In genomic region chr16:12878973-12879372, GRCh38 we compare ENCODE assay signal across 28 cellular contexts. TPM values are rescaled to one million over a fixed set of nuclear protein-coding genes. Genes with fewer than 3 reads are reported as not detected.
"Had no signal": no experiment of that assay in that cellular context is flagged by ENCODE, and none has a peak within 500 bp of the region (broad histone marks: within the 10 kb centered on the region; RNA-seq: fewer than 3 reads in every experiment).

No MANE protein-coding gene starts in this region.

- FAIRE-seq: urothelium cell line had no signal

- H3K4me3 Mint-ChIP-seq: stimulated activated effector memory CD8-positive, alpha-beta T cell treated with anti-CD3 and anti-CD28 coated beads, Interleukin-12 subunit alpha, Interleukin-12 subunit beta, amount 100 ng/mL, for 72 hours; stimulated activated memory B cell treated with anti-CD40 and anti-IgM and Interleukin-4, amounts not matched to agents 10 μg/mL and 1 μg/mL and 100 μg/mL, for 72 hours; stimulated activated naive CD8-positive, alpha-beta T cell treated with anti-CD3 and anti-CD28 coated beads, Interleukin-15, amount 100 ng/mL, for 72 hours; stimulated activated naive CD8-positive, alpha-beta T cell treated with anti-CD3 and anti-CD28 coated beads, Interleukin-15, Interleukin-2, amounts not matched to agents 100 ng/mL and 50 ng/mL, for 24 hours; type B pancreatic cell had no signal

- H3K4me1 Mint-ChIP-seq: stimulated activated effector memory CD8-positive, alpha-beta T cell treated with anti-CD3 and anti-CD28 coated beads, Interleukin-12 subunit alpha, Interleukin-12 subunit beta, amount 100 ng/mL, for 72 hours; stimulated activated memory B cell treated with anti-CD40 and anti-IgM and Interleukin-4, amounts not matched to agents 10 μg/mL and 1 μg/mL and 100 μg/mL, for 72 hours; stimulated activated naive CD8-positive, alpha-beta T cell treated with anti-CD3 and anti-CD28 coated beads, Interleukin-15, amount 100 ng/mL, for 72 hours had no signal

- H3K36me3 Mint-ChIP-seq: stimulated activated effector memory CD8-positive, alpha-beta T cell treated with anti-CD3 and anti-CD28 coated beads, Interleukin-12 subunit alpha, Interleukin-12 subunit beta, amount 100 ng/mL, for 72 hours; stimulated activated memory B cell treated with anti-CD40 and anti-IgM and Interleukin-4, amounts not matched to agents 10 μg/mL and 1 μg/mL and 100 μg/mL, for 72 hours; type B pancreatic cell had no signal

- H3K9me3 ChIP-seq: stomach, suprapubic skin, testis, thoracic aorta, thyroid gland, tibial artery, transverse colon, upper lobe of left lung, upper lobe of right lung, uterus, vagina had no signal

- H3K27ac ChIP-seq: stomach, suprapubic skin, testis, thoracic aorta, thyroid gland, tibial artery, tibial nerve, transverse colon, upper lobe of left lung, upper lobe of right lung, uterus, vagina had no signal

- H3K4me1 ChIP-seq: stomach, suprapubic skin, testis, tibial artery, tibial nerve, transverse colon, upper lobe of left lung, upper lobe of right lung, uterus, vagina had no signal

- H3K27me3 ChIP-seq: stomach, suprapubic skin, testis, thyroid gland, tibial artery, tibial nerve, transverse colon, upper lobe of left lung, upper lobe of right lung, uterus, vagina had no signal

- H3K27me3 Mint-ChIP-seq: stimulated activated memory B cell treated with anti-CD40 and anti-IgM and Interleukin-4, amounts not matched to agents 10 μg/mL and 1 μg/mL and 100 μg/mL, for 72 hours had no signal

- DNase-seq: stimulated activated CD4-positive, alpha-beta T cell treated with anti-CD3 and anti-CD28 coated beads, Interleukin-2, amount 100 ng/mL, for 48 hours; stimulated activated CD4-positive, alpha-beta T cell treated with anti-CD3 and anti-CD28 coated beads, Interleukin-4, amount 100 ng/mL, for 1 hour; stimulated activated CD4-positive, alpha-beta T cell treated with anti-CD3 and anti-CD28 coated beads, Interleukin-4, amount 100 ng/mL, for 24 hours; stimulated activated CD4-positive, alpha-beta T cell treated with anti-CD3 and anti-CD28 coated beads, Interleukin-4, amount 100 ng/mL, for 4 hours; stimulated activated CD8-positive, alpha-beta memory T cell treated with anti-CD3 and anti-CD28 coated beads, Interleukin-4, amount 100 ng/mL, for 48 hours; stimulated activated naive CD4-positive, alpha-beta T cell; stimulated activated naive CD4-positive, alpha-beta T cell treated with Interleukin-2 at 50 U/mL for 16 hours; stimulated activated naive CD8-positive, alpha-beta T cell treated with anti-CD3 and anti-CD28 coated beads, Interleukin-15, amount 100 ng/mL, for 72 hours; stimulated activated naive CD8-positive, alpha-beta T cell treated with anti-CD3 and anti-CD28 coated beads, Interleukin-15, Interleukin-2, amounts not matched to agents 100 U/mL and 50 U/mL, for 24 hours; stomach; substantia nigra; testis; thyroid gland; tibial artery; transverse colon; trophoblast cell; upper lobe of left lung; upper lobe of right lung; uterus had no signal

- H3K4me3 ChIP-seq: stomach, suprapubic skin, testis, thoracic aorta, thyroid gland, tibial artery, tibial nerve, transverse colon, upper lobe of left lung, upper lobe of right lung, uterus, vagina had no signal

- H3K9me3 Mint-ChIP-seq: stimulated activated effector memory CD8-positive, alpha-beta T cell treated with anti-CD3 and anti-CD28 coated beads, Interleukin-12 subunit alpha, Interleukin-12 subunit beta, amount 100 ng/mL, for 72 hours; stimulated activated naive CD8-positive, alpha-beta T cell treated with anti-CD3 and anti-CD28 coated beads, Interleukin-15, amount 100 ng/mL, for 72 hours; stimulated activated naive CD8-positive, alpha-beta T cell treated with anti-CD3 and anti-CD28 coated beads, Interleukin-15, Interleukin-2, amounts not matched to agents 100 ng/mL and 50 ng/mL, for 24 hours; type B pancreatic cell had no signal

- H3K27ac Mint-ChIP-seq: stimulated activated effector memory CD8-positive, alpha-beta T cell treated with anti-CD3 and anti-CD28 coated beads, Interleukin-12 subunit alpha, Interleukin-12 subunit beta, amount 100 ng/mL, for 72 hours; stimulated activated memory B cell treated with anti-CD40 and anti-IgM and Interleukin-4, amounts not matched to agents 10 μg/mL and 1 μg/mL and 100 μg/mL, for 72 hours; stimulated activated naive CD8-positive, alpha-beta T cell treated with anti-CD3 and anti-CD28 coated beads, Interleukin-15, amount 100 ng/mL, for 72 hours; stimulated activated naive CD8-positive, alpha-beta T cell treated with anti-CD3 and anti-CD28 coated beads, Interleukin-15, Interleukin-2, amounts not matched to agents 100 ng/mL and 50 ng/mL, for 24 hours; type B pancreatic cell had no signal

- ATAC-seq: stimulated activated effector memory CD8-positive, alpha-beta T cell treated with anti-CD3 and anti-CD28 coated beads, Interleukin-12 subunit alpha, Interleukin-12 subunit beta, amount 100 ng/mL, for 72 hours; stimulated activated memory B cell treated with anti-CD40 and anti-IgM and Interleukin-4, amounts not matched to agents 10 μg/mL and 1 μg/mL and 100 μg/mL, for 72 hours; stimulated activated naive CD8-positive, alpha-beta T cell treated with anti-CD3 and anti-CD28 coated beads, Interleukin-15, amount 100 ng/mL, for 72 hours; stimulated activated naive CD8-positive, alpha-beta T cell treated with anti-CD3 and anti-CD28 coated beads, Interleukin-15, Interleukin-2, amounts not matched to agents 100 U/mL and 50 U/mL, for 24 hours; upper lobe of right lung had no signal

- H3K36me3 ChIP-seq: stomach, suprapubic skin, thoracic aorta, thyroid gland, tibial artery, tibial nerve, transverse colon, upper lobe of left lung, upper lobe of right lung, uterus, vagina had no signal

RNA-seq across cellular contexts. Expression of gene SHISA9, which starts 22.4 kb away (rescaled TPM):
- total RNA-seq: upper lobe of right lung had no signal
